Comparison of ENCODE assay signal across 8 cellular contexts in genomic region chr3:172750069-172750367, GRCh38. TPM values are rescaled to one million over a fixed set of nuclear protein-coding genes. Genes with fewer than 3 reads are reported as not detected.
DNase-seq lines count a peak whose midpoint lies in the region; ATAC-seq and TF ChIP-seq lines count a peak whose summit lies in the region.

No MANE protein-coding gene starts in this region.

- CTCF ChIA-PET in PC-3 (lab: Charles Lee), result interaction anchor here (0.6 to 2.7 kb wide), 16 partner anchors 17 to 907 kb away, joined by 3 to 59 read pairs (median 4); partner anchors contain the start of genes NCEH1 and TMEM212

- peaks cover 10% of the 10 kb centered on the region for H3F3A ChIP-seq in PC-3 (ENCODE audit: low read length, unreplicated experiment)

- peaks cover 22% of the 10 kb centered on the region for H4K20me1 ChIP-seq in PC-3 (ENCODE audit: low read length)

- H3K36me3 ChIP-seq in PC-3 (ENCODE audit: low read depth, low read length), result peaks cover 19% of the 10 kb centered on the region; the same call in 1 of the 2 replicates
- no peaks in the 10 kb centered on the region for H3K36me3 ChIP-seq in esophagus squamous epithelium
- H3K36me3 ChIP-seq in psoas muscle (ENCODE audit: insufficient read depth in 1 of 2, low read depth in 1 of 2), result no peaks in the 10 kb centered on the region
- H3K36me3 ChIP-seq in mucosa of descending colon (ENCODE audit: low read depth), result no peaks in the 10 kb centered on the region

- H2AFZ ChIP-seq in PC-3 (ENCODE audit: low read length), result peak overlapping the region; percentile 31; the same call in 1 of the 2 replicates

- H3K9me2 ChIP-seq in PC-3 (replicated peaks; ENCODE audit: low read length), result no peaks in the 10 kb centered on the region

- H3K79me2 ChIP-seq in PC-3 (ENCODE audit: low read length), result peaks cover 44% of the 10 kb centered on the region

- peak overlapping the region; percentile 92 for H3K27ac ChIP-seq in PC-3 (ENCODE audit: low read length)
- peak overlapping the region; percentile 72 to 91 (median 85) for H3K27ac ChIP-seq in esophagus squamous epithelium
- peak overlapping the region; percentile 66 for H3K27ac ChIP-seq in psoas muscle

- DNase-seq in GM12864 (ENCODE audit: low read depth) (no peak), PC-3 (no peak), esophagus squamous epithelium (lab: John Stamatoyannopoulos, UW) (no peak), psoas muscle (no peak), middle frontal gyrus (ENCODE audit: extremely low spot score, low spot score) (no peak), mucosa of descending colon (no peak)

- peak overlapping the region; percentile 89 for H3K4me3 ChIP-seq in GM12864 (ENCODE audit: low read depth, low read length)
- peak overlapping the region; percentile 66 for H3K4me3 ChIP-seq in PC-3 (ENCODE audit: low read length)
- peak overlapping the region; percentile 26 to 96 (median 78) for H3K4me3 ChIP-seq in esophagus squamous epithelium
- H3K4me3 ChIP-seq in psoas muscle, result peak overlapping the region; percentile 78
- no peak overlapping the region for H3K4me3 ChIP-seq in mucosa of descending colon

- WGBS in esophagus squamous epithelium, 2 donors, result 14% methylated on average over 9 of the region's 9 CpGs
- WGBS in psoas muscle, 3 donors, result 11 to 18% (median 15%) methylated on average over 9 of the region's 9 CpGs

- no peaks in the 10 kb centered on the region for H3K27me3 ChIP-seq in PC-3 (ENCODE audit: low read length)
- H3K27me3 ChIP-seq in esophagus squamous epithelium, result no peaks in the 10 kb centered on the region
- H3K27me3 ChIP-seq in psoas muscle (ENCODE audit: insufficient read depth in 3 of 3, low read length in 2 of 3), result no peaks in the 10 kb centered on the region

- H3K9me3 ChIP-seq in PC-3 (ENCODE audit: low read length), result no peaks in the 10 kb centered on the region
- H3K9me3 ChIP-seq in esophagus squamous epithelium, result no peaks in the 10 kb centered on the region
- H3K9me3 ChIP-seq in psoas muscle, result no peaks in the 10 kb centered on the region
- H3K9me3 ChIP-seq in mucosa of descending colon, result no peaks in the 10 kb centered on the region

- no TSS peak for BruUV-seq in PC-3 (replicated peaks; lab: Mats Ljungman, UMichigan)

- POLR2A ChIA-PET in PC-3 (lab: Charles Lee; ENCODE audit: unreplicated experiment), result interaction anchor here (0.5 to 3.7 kb wide), 13 partner anchors 21 to 802 kb away, joined by 3 to 71 read pairs (median 7); partner anchors contain the start of gene NCEH1

- H3K4me1 ChIP-seq in PC-3 (ENCODE audit: insufficient read depth, low read length), result peaks cover 54% of the 10 kb centered on the region
- peaks cover 7 to 30% (median 14%) of the 10 kb centered on the region in 3 donors for H3K4me1 ChIP-seq in esophagus squamous epithelium
- peaks cover 5% of the 10 kb centered on the region for H3K4me1 ChIP-seq in psoas muscle
- H3K4me1 ChIP-seq in mucosa of descending colon (ENCODE audit: low read depth), result peaks cover 11% of the 10 kb centered on the region

- peak overlapping the region; percentile 76 for H3K4me2 ChIP-seq in PC-3 (ENCODE audit: low read length)

- intact Hi-C loops in PC-3 (cut with micrococcal nuclease) (loop anchor here (1.0 to 2.0 kb wide), 3 partner anchors 77 to 187 kb away; no protein-coding TSS in a partner anchor), esophagus squamous epithelium (cut with DNase I) (no loop called here), psoas muscle (cut with DNase I) (loop anchor here in 1 of 2 donors (2.0 to 10.0 kb wide), 2 partner anchors 39 to 75 kb away; partner anchors contain the start of gene NCEH1), mucosa of descending colon (cut with DNase I, micrococcal nuclease) (no loop called here)

- TF ChIP-seq POLR2A in esophagus squamous epithelium (IDR thresholded peaks at IDR 0.05), result no peak

- ATAC-seq in PC-3, result peak; percentile 0
- ATAC-seq in psoas muscle, result peak in 1 of 4 donors; percentile 1
- no peak for ATAC-seq in mucosa of descending colon
- ATAC-seq in GM18861 (IDR thresholded peaks at IDR 0.05; ENCODE audit: unreplicated experiment), result no peak
- ATAC-seq in GM19324 (IDR thresholded peaks at IDR 0.05; ENCODE audit: low FRiP score, unreplicated experiment), result no peak

- H3K9ac ChIP-seq in PC-3 (ENCODE audit: low read length), result peak overlapping the region; percentile 94

- TF ChIP-seq CTCF in GM12864 (IDR thresholded peaks at IDR 0.05; ENCODE audit: low read depth, low read length, missing control alignments) (no peak), PC-3 (conservative IDR thresholded peaks at IDR 0.05; ENCODE audit: low read depth, low read length) (no peak), esophagus squamous epithelium (IDR thresholded peaks at IDR 0.05) (no peak), psoas muscle (IDR thresholded peaks at IDR 0.05) (no peak), mucosa of descending colon (IDR thresholded peaks at IDR 0.05) (no peak)

RNA-seq across cellular contexts. Expression of gene ECT2, which starts 0.5 kb away (rescaled TPM):
- total RNA-seq in PC-3 (2014; rRNA removed) (66.9 and 77.4 TPM in 2 replicates), esophagus squamous epithelium (10 to 100 TPM in 3 of 4 donors, 1 to 10 TPM in 1; 7.7 to 30.5 (median 17.7) TPM), psoas muscle (1 to 10 TPM; 2.0 to 4.5 (median 2.5) TPM), mucosa of descending colon (10 to 100 TPM; 14.8 to 30.2 (median 14.9) TPM)
- polyA plus RNA-seq in psoas muscle, result 1 to 10 TPM; 1.9 to 6.9 (median 2.2) TPM

RNA-seq across cellular contexts. Expression of gene NCEH1, which starts 39.2 kb away (rescaled TPM):
- total RNA-seq in PC-3 (2014; rRNA removed) (28.2 and 33.9 TPM in 2 replicates), esophagus squamous epithelium (1 to 10 TPM; 2.2 to 9.1 (median 5.0) TPM), psoas muscle (10 to 100 TPM in 1 of 4 donors, 1 to 10 TPM in 3; 4.0 to 12.0 (median 7.3) TPM), mucosa of descending colon (10 to 100 TPM; 21.5 to 63.9 (median 53.3) TPM)
- polyA plus RNA-seq in psoas muscle, result 1 to 10 TPM; 2.6 to 5.1 (median 3.6) TPM
